In the genomic region with DNA sequence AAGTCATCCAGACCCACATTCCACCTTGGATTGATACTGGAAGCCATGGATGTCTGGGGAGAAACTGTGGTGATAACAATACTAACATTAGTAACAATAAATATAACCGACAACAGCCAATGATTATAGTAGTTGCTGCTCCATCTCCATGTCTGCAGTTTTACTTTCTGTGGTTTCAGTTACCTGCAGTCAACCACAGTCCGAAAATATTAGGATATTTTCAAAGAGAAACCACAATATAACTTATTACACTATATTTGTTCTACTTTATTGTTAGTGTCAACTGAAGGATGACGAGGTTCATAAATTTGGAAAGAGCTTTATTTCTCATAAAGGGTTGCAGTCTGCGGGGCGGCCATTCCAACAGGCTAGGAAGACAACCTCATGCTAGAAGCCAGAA, we compare ENCODE assay signal across 18 cellular contexts. TPM values are rescaled to one million over a fixed set of nuclear protein-coding genes. Genes with fewer than 3 reads are reported as not detected.
A peak's percentile ranks its signal among the peaks of the same experiment; 100 is the strongest.
DNase-seq lines count a peak whose midpoint lies in the region; ATAC-seq and TF ChIP-seq lines count a peak whose summit lies in the region.
"Had no signal": no experiment of that assay in that cellular context is flagged by ENCODE, and none has a peak within 500 bp of the region (broad histone marks: within the 10 kb centered on the region; RNA-seq: fewer than 3 reads in every experiment).

No MANE protein-coding gene starts in this region.

- no peak overlapping the region for H3K4me3 ChIP-seq in BLaER1
- H3K4me3 ChIP-seq in DOHH2 (ENCODE audit: low read length) = no peak overlapping the region
- H3K4me3 ChIP-seq in RWPE2 (ENCODE audit: severe bottlenecking) = no peak overlapping the region
- H3K4me3 ChIP-seq in thyroid gland (replicated peaks in 1 of 3) = no peak overlapping the region

- H3K9me3 ChIP-seq in BLaER1 (no peaks in the 10 kb centered on the region), DOHH2 (ENCODE audit: control insufficient read depth, insufficient read depth, low read length) (no peaks in the 10 kb centered on the region), RWPE2 (ENCODE audit: severe bottlenecking) (no peaks in the 10 kb centered on the region), H9 (ENCODE audit: control insufficient read depth, low read depth, low read length) (no peaks in the 10 kb centered on the region), thyroid gland (no peaks in the 10 kb centered on the region)
- H3K9me3 ChIP-seq: BE2C had no signal

- ATAC-seq in RWPE2 (ENCODE audit: low read depth) = no peak
- no peak for ATAC-seq in HG02763 (IDR thresholded peaks at IDR 0.05; ENCODE audit: unreplicated experiment)
- ATAC-seq: CD8-positive, alpha-beta T cell had no signal

- no peak overlapping the region for H2BK20ac ChIP-seq in H9 (ENCODE audit: low read depth, low read length, poor library complexity, severe bottlenecking)

- peaks cover 14% of the 10 kb centered on the region for H3F3A ChIP-seq in DOHH2 (ENCODE audit: control insufficient read depth, insufficient read depth)

- no peak for TF ChIP-seq POLR2A in thyroid gland (IDR thresholded peaks at IDR 0.05)

- H3K4me1 ChIP-seq in BLaER1 = peaks cover 42% of the 10 kb centered on the region
- peaks cover 35% of the 10 kb centered on the region for H3K4me1 ChIP-seq in DOHH2 (ENCODE audit: control insufficient read depth, low read length)
- peaks cover 26% of the 10 kb centered on the region for H3K4me1 ChIP-seq in RWPE2 (ENCODE audit: insufficient read depth, poor library complexity, severe bottlenecking)
- H3K4me1 ChIP-seq in H9 (ENCODE audit: insufficient read depth, low read length) = peaks cover 1% of the 10 kb centered on the region; the same call in 1 of the 2 replicates
- H3K4me1 ChIP-seq in thyroid gland = peaks cover 14 to 15% of the 10 kb centered on the region in 2 donors
- H3K4me1 ChIP-seq: BE2C had no signal

- H3K27ac ChIP-seq in BLaER1 (no peak overlapping the region), DOHH2 (ENCODE audit: low read depth, low read length) (peak overlapping the region; percentile 98), RWPE2 (ENCODE audit: poor library complexity, severe bottlenecking) (peak overlapping the region; percentile 75), epithelial cell of prostate (peak overlapping the region; percentile 77), H9 (ENCODE audit: insufficient read length, low read depth, low read length) (no peak overlapping the region), thyroid gland (no peak overlapping the region)
- H3K27ac ChIP-seq: C4-2B, HL-60, KMS-11 had no signal

- H3K9ac ChIP-seq in BLaER1 (no peak overlapping the region), H9 (ENCODE audit: extremely low read depth, insufficient read length, low read length) (no peak overlapping the region)
- H3K9ac ChIP-seq: KMS-11 had no signal

- peaks cover 22 to 24% of the 10 kb centered on the region in 2 experiments for H3K4me1 Mint-ChIP-seq in H9

- no peaks in the 10 kb centered on the region for H3K27me3 Mint-ChIP-seq in H9 (ENCODE audit: low read depth)

- no peaks in the 10 kb centered on the region for H3K79me1 ChIP-seq in H9 (ENCODE audit: insufficient read depth, low read depth, low read length, poor library complexity, severe bottlenecking)

- H4K5ac ChIP-seq in H9 (ENCODE audit: insufficient read length, low read depth, low read length) = no peak overlapping the region

- intact Hi-C loops in thyroid gland (cut with DNase I) = no loop called here

- WGBS in H9 (ENCODE audit: extremely low coverage, insufficient read length, low lambda C conversion rate) = no CpG with 5 or more reads among the region's 5 CpGs
- WGBS in thyroid gland, 2 donors = 95 to 99% methylated on average over 5 of the region's 5 CpGs

- no peak overlapping the region for H3K4me3 Mint-ChIP-seq in H9
- H3K4me3 Mint-ChIP-seq: CD8-positive, alpha-beta T cell had no signal

- peaks cover 22% of the 10 kb centered on the region for H4K20me1 ChIP-seq in BLaER1
- H4K20me1 ChIP-seq in DOHH2 (ENCODE audit: control insufficient read depth, insufficient read depth, low read depth, low read length) = peaks cover 7% of the 10 kb centered on the region; the same call in 1 of the 2 replicates
- no peaks in the 10 kb centered on the region for H4K20me1 ChIP-seq in H9 (ENCODE audit: control insufficient read depth, insufficient read depth, insufficient read length)

- H3K27me3 ChIP-seq in BLaER1 = no peaks in the 10 kb centered on the region
- H3K27me3 ChIP-seq in DOHH2 (ENCODE audit: control insufficient read depth, low read length) = no peaks in the 10 kb centered on the region
- no peaks in the 10 kb centered on the region for H3K27me3 ChIP-seq in RWPE2 (ENCODE audit: insufficient read depth, poor library complexity, severe bottlenecking)
- no peaks in the 10 kb centered on the region for H3K27me3 ChIP-seq in H9 (ENCODE audit: insufficient read depth, low read length)
- no peaks in the 10 kb centered on the region for H3K27me3 ChIP-seq in thyroid gland
- H3K27me3 ChIP-seq: BE2C had no signal

- H3K27ac Mint-ChIP-seq in H9 = no peak overlapping the region

- H3K4ac ChIP-seq in H9 (ENCODE audit: low read depth, low read length) = no peak overlapping the region

- no peaks in the 10 kb centered on the region for H3K36me3 Mint-ChIP-seq in H9 (ENCODE audit: insufficient read depth in 1 of 3, low read depth in 3 of 3)

- H2AFZ ChIP-seq in H9 (ENCODE audit: low read length) = no peak overlapping the region

- no peak overlapping the region for H4K8ac ChIP-seq in H9 (replicated peaks; ENCODE audit: insufficient read length, low read depth, low read length)

- H2BK5ac ChIP-seq in H9 (ENCODE audit: insufficient read length, low read length) = no peak overlapping the region

- H3T11ph ChIP-seq in H9 (ENCODE audit: low read length) = no peak overlapping the region

- no peak overlapping the region for H2AK5ac ChIP-seq in H9 (ENCODE audit: insufficient read length, low read length)

- H3K79me2 ChIP-seq in DOHH2 (ENCODE audit: control insufficient read depth, low read length) (peaks cover 24% of the 10 kb centered on the region), H9 (ENCODE audit: insufficient read depth, low read length) (peaks cover 1% of the 10 kb centered on the region; the same call in 1 of the 2 replicates)

- no peak overlapping the region for H3K18ac ChIP-seq in H9 (ENCODE audit: insufficient read length, low read depth, low read length)

- no peak overlapping the region for H2BK15ac ChIP-seq in H9 (ENCODE audit: low read depth, low read length)

- no peak overlapping the region for H2BK120ac ChIP-seq in H9 (ENCODE audit: low read depth, low read length, poor library complexity, severe bottlenecking)

- H4K91ac ChIP-seq in H9 (ENCODE audit: insufficient read length, low read depth, low read length) = no peak overlapping the region

- H3K23me2 ChIP-seq in H9 (ENCODE audit: insufficient read length, low read depth, low read length, poor library complexity, severe bottlenecking) = peaks cover 12% of the 10 kb centered on the region

- no peak overlapping the region for H3K14ac ChIP-seq in H9 (ENCODE audit: insufficient read depth, low read length)

- DNase-seq in RWPE2 (ENCODE audit: low spot score) (no peak), epithelial cell of prostate (ENCODE audit: low read depth, low spot score) (no peak), NCI-H1694 treated with DMSO at 0.1 percent for 48 hours (lab: John Stamatoyannopoulos, UW) (no peak), H9 (no peak), thyroid gland (no peak)
- DNase-seq: BE2C; Calu3; CD8-positive, alpha-beta T cell; DMS79 treated with DMSO at 0.1 percent for 48 hours; EL; GOT3; H7 had no signal

- no peak overlapping the region for H3K23ac ChIP-seq in H9 (ENCODE audit: insufficient read length, low read depth, low read length)

- no peaks in the 10 kb centered on the region for H3K9me2 ChIP-seq in DOHH2 (replicated peaks; ENCODE audit: control insufficient read depth, low read length)

- H3K56ac ChIP-seq in H9 (ENCODE audit: insufficient read length, low read depth, low read length) = no peak overlapping the region

- H3K4me2 ChIP-seq in BLaER1 (peak overlapping the region; percentile 5; the same call in 1 of the 2 replicates), DOHH2 (ENCODE audit: low read length) (peak overlapping the region; percentile 86), H9 (ENCODE audit: insufficient read depth, insufficient read length, low read length) (no peak overlapping the region)
- H3K4me2 ChIP-seq: KMS-11 had no signal

- no peaks in the 10 kb centered on the region for H3K9me3 Mint-ChIP-seq in H9
- H3K9me3 Mint-ChIP-seq: CD8-positive, alpha-beta T cell had no signal

- no peak for TF ChIP-seq CTCF in DOHH2 (IDR thresholded peaks at IDR 0.05; ENCODE audit: low read depth, low read length, poor library complexity, severe bottlenecking)
- no peak for TF ChIP-seq CTCF in RWPE2 (IDR thresholded peaks at IDR 0.05; ENCODE audit: poor library complexity, severe bottlenecking)
- TF ChIP-seq CTCF in H9 (conservative IDR thresholded peaks at IDR 0.05) = no peak
- no peak for TF ChIP-seq CTCF in thyroid gland (IDR thresholded peaks at IDR 0.05)

- H2BK12ac ChIP-seq in H9 (ENCODE audit: insufficient read length, low read depth, low read length) = no peak overlapping the region

- no peaks in the 10 kb centered on the region for H3K36me3 ChIP-seq in BLaER1
- H3K36me3 ChIP-seq in DOHH2 (ENCODE audit: control insufficient read depth, low read length) = peaks cover 12% of the 10 kb centered on the region
- no peaks in the 10 kb centered on the region for H3K36me3 ChIP-seq in RWPE2 (ENCODE audit: low read depth)
- H3K36me3 ChIP-seq in thyroid gland = no peaks in the 10 kb centered on the region
- H3K36me3 ChIP-seq: BE2C had no signal

RNA-seq across cellular contexts. Expression of a gene that starts 2.6 kb away (rescaled TPM):
- total RNA-seq in H9 (2021) (6.9 and 7.8 TPM in 2 replicates), thyroid gland (10 to 100 TPM; 19.6 to 21.7 (median 20.8) TPM)

Comparison
In these comparisons a context has a peak if more than half of its experiments do, and no peak if none do; other contexts are left out.
1. H3K27ac ChIP-seq: peak in DOHH2 (single experiment), RWPE2 (single experiment) and epithelial cell of prostate (single experiment); none in BLaER1 (single experiment), H9 (single experiment) and thyroid gland (0 of 3).